In the genomic region with DNA sequence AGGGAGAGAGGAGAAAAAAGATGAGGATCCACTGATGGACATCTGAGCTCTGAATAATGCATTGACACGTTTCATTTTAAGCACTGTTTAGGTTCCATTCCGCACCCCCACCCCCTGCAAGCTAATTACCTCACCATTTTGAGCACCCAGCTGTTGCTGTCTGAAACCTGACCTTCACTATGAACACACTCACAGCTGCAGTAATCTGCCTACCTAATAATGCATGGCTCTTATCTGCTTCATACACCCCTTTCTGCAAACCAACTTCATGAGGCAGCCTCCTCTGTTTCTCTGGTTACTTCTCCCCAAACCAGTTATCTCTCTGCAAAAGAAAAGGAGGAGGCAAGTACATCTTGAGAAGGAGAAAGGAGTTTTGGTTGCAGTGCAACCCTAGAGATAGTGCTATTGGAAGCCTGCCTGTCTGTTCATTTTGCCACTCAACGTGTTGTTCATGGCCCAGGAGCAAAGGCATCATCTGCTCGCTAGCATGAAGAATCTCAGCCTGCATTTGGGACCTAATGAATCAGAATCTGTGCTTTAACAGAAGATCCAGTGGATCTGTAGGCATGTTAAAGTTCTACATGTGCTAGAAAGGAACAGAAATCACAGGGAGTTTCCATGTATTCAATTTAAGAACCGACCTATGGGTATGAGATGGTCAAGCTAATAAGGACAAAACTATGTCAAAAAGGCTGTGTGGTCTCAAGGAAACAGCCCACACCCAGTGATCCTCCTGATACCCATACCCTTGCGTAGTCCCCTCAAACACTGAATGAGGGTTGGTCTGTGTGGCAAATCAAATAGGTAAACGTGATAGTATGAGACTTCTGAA, we compare ENCODE assay signal across 10 cellular contexts.
DNase-seq lines count a peak whose midpoint lies in the region; ATAC-seq and TF ChIP-seq lines count a peak whose summit lies in the region.
"Had no signal": no experiment of that assay in that cellular context is flagged by ENCODE, and none has a peak within 500 bp of the region (broad histone marks: within the 10 kb centered on the region; RNA-seq: fewer than 3 reads in every experiment).

No MANE protein-coding gene starts in this region.

- no peak overlapping the region for H2AFZ ChIP-seq in GM23338

- intact Hi-C loops in lower leg skin (cut with DNase I; ENCODE audit: low total_unique reads): no loop called here
- intact Hi-C loops in CD8-positive, alpha-beta T cell (cut with DNase I, micrococcal nuclease): no loop called here

- DNase-seq in AG04450 (ENCODE audit: low read depth, low spot score): no peak
- peak; percentile 90 to 93 for DNase-seq in SJCRH30
- DNase-seq in GM23338 (ENCODE audit: low spot score): no peak
- no peak for DNase-seq in stimulated activated CD4-positive, alpha-beta T cell treated with anti-CD3 and anti-CD28 coated beads, Interleukin-4, amount 100 ng/mL, for 4 hours
- no peak for DNase-seq in lower leg skin (ENCODE audit: low spot score in 2 of 2)
- DNase-seq in CD8-positive, alpha-beta T cell: no peak
- DNase-seq: natural killer cell had no signal

- no peaks in the 10 kb centered on the region; the same call in 2 of the 3 replicates for H3K9me3 Mint-ChIP-seq in GM23338
- H3K9me3 Mint-ChIP-seq in CD8-positive, alpha-beta T cell: no peaks in the 10 kb centered on the region

- H3K36me3 ChIP-seq in SJCRH30 (no peaks in the 10 kb centered on the region), GM23338 (ENCODE audit: insufficient read depth) (no peaks in the 10 kb centered on the region)
- no peaks in the 10 kb centered on the region for H3K36me3 ChIP-seq in CD8-positive, alpha-beta T cell (ENCODE audit: insufficient read depth, low read length)
- H3K36me3 ChIP-seq: cardiac muscle cell had no signal

- H3K4me1 Mint-ChIP-seq in GM23338: peaks cover 22% of the 10 kb centered on the region
- peaks cover under 1% of the 10 kb centered on the region for H3K4me1 Mint-ChIP-seq in CD8-positive, alpha-beta T cell (ENCODE audit: low read depth)
- H3K4me1 Mint-ChIP-seq: natural killer cell had no signal

- H3K36me3 Mint-ChIP-seq in GM23338 (ENCODE audit: low read depth): peaks cover 14% of the 10 kb centered on the region; the same call in 2 of the 3 replicates
- H3K36me3 Mint-ChIP-seq in CD8-positive, alpha-beta T cell: no peaks in the 10 kb centered on the region
- H3K36me3 Mint-ChIP-seq: natural killer cell had no signal

- 76 to 78% methylated on average over 7 of the region's 7 CpGs for WGBS in lower leg skin, 2 donors

- POLR2A ChIA-PET in AG04450 (lab: Yijun Ruan, JAX): interaction anchor here (0.9 kb wide), 1 partner anchor 14 kb away, joined by 4 read pairs; no protein-coding TSS in a partner anchor
- POLR2A ChIA-PET in CD8-positive, alpha-beta T cell (lab: Charles Lee): no interaction called here

- H3K27me3 ChIP-seq in AG04450 (ENCODE audit: control insufficient read depth, insufficient read depth, low read length): no peaks in the 10 kb centered on the region
- no peaks in the 10 kb centered on the region for H3K27me3 ChIP-seq in SJCRH30
- H3K27me3 ChIP-seq in GM23338 (ENCODE audit: insufficient read depth): no peaks in the 10 kb centered on the region
- H3K27me3 ChIP-seq in CD8-positive, alpha-beta T cell (ENCODE audit: insufficient read depth, low read length): no peaks in the 10 kb centered on the region

- H3K4me2 ChIP-seq in GM23338: no peak overlapping the region

- H3K4me1 ChIP-seq in SJCRH30: peaks cover 57% of the 10 kb centered on the region
- peaks cover 13% of the 10 kb centered on the region; the same call in 1 of the 2 replicates for H3K4me1 ChIP-seq in GM23338 (ENCODE audit: insufficient read depth)
- no peaks in the 10 kb centered on the region for H3K4me1 ChIP-seq in CD8-positive, alpha-beta T cell (ENCODE audit: insufficient read depth, low read length)

- peaks cover 9% of the 10 kb centered on the region; the same call in 1 of the 2 replicates for H4K20me1 ChIP-seq in GM23338 (replicated peaks; ENCODE audit: insufficient read depth)

- CTCF ChIA-PET in AG04450 (lab: Charles Lee): interaction anchor here (0.8 to 1.5 kb wide), 2 partner anchors 13 to 211 kb away, joined by 4 to 6 read pairs; no protein-coding TSS in a partner anchor
- CTCF ChIA-PET in CD8-positive, alpha-beta T cell (lab: Charles Lee): no interaction called here

- H3K9me2 ChIP-seq in GM23338 (ENCODE audit: insufficient read depth): no peaks in the 10 kb centered on the region

- no peak overlapping the region for H3K27ac Mint-ChIP-seq in GM23338
- no peak overlapping the region for H3K27ac Mint-ChIP-seq in CD8-positive, alpha-beta T cell
- H3K27ac Mint-ChIP-seq: natural killer cell had no signal

- no peaks in the 10 kb centered on the region for H3K27me3 Mint-ChIP-seq in GM23338 (ENCODE audit: insufficient read depth, low read depth, poor library complexity)
- no peaks in the 10 kb centered on the region for H3K27me3 Mint-ChIP-seq in CD8-positive, alpha-beta T cell (ENCODE audit: low read depth)

- H3K4me3 Mint-ChIP-seq in GM23338: no peak overlapping the region
- H3K4me3 Mint-ChIP-seq in CD8-positive, alpha-beta T cell: no peak overlapping the region
- H3K4me3 Mint-ChIP-seq: natural killer cell had no signal

- TF ChIP-seq CTCF in AG04450 (IDR thresholded peaks at IDR 0.05; ENCODE audit: low read depth, low read length): no peak
- no peak for TF ChIP-seq CTCF in GM23338 (conservative IDR thresholded peaks at IDR 0.05; ENCODE audit: low read depth in 2 of 2)
- no peak for TF ChIP-seq CTCF in lower leg skin (IDR thresholded peaks at IDR 0.05)
- no peak for TF ChIP-seq CTCF in CD8-positive, alpha-beta T cell (IDR thresholded peaks at IDR 0.05)

- ATAC-seq in GM19351 (IDR thresholded peaks at IDR 0.05; ENCODE audit: unreplicated experiment) (peak; percentile 60), HG03354 (IDR thresholded peaks at IDR 0.05; ENCODE audit: poor library complexity, severe bottlenecking, unreplicated experiment) (peak; percentile 47), GM23338 (no peak)
- no peak for ATAC-seq in CD8-positive, alpha-beta T cell
- ATAC-seq: natural killer cell had no signal

- H3K4me3 ChIP-seq in AG04450 (ENCODE audit: low read depth, low read length) (no peak overlapping the region), SJCRH30 (no peak overlapping the region), GM23338 (no peak overlapping the region), lower leg skin (ENCODE audit: low read depth, poor library complexity, severe bottlenecking) (no peak overlapping the region)
- no peak overlapping the region for H3K4me3 ChIP-seq in CD8-positive, alpha-beta T cell (ENCODE audit: low read depth, low read length)
- H3K4me3 ChIP-seq: cardiac muscle cell had no signal

- no peak for TF ChIP-seq POLR2A in lower leg skin (IDR thresholded peaks at IDR 0.05)

- H3K27ac ChIP-seq in AG04450 (ENCODE audit: low read depth, low read length): peak overlapping the region; percentile 84
- peak overlapping the region; percentile 89 for H3K27ac ChIP-seq in SJCRH30
- H3K27ac ChIP-seq in GM23338 (ENCODE audit: low read depth): no peak overlapping the region
- H3K27ac ChIP-seq in CD8-positive, alpha-beta T cell (ENCODE audit: low read depth, low read length): no peak overlapping the region
- H3K27ac ChIP-seq: cardiac muscle cell had no signal

- H3K79me2 ChIP-seq in GM23338 (replicated peaks; ENCODE audit: insufficient read depth): peaks cover 91% of the 10 kb centered on the region

- no peaks in the 10 kb centered on the region for H3K9me3 ChIP-seq in AG04450 (ENCODE audit: control insufficient read depth, insufficient read depth, low read length)
- H3K9me3 ChIP-seq in SJCRH30 (replicated peaks): no peaks in the 10 kb centered on the region
- no peaks in the 10 kb centered on the region for H3K9me3 ChIP-seq in CD8-positive, alpha-beta T cell (ENCODE audit: low read length)

- no peaks in the 10 kb centered on the region for H3F3A ChIP-seq in GM23338 (replicated peaks; ENCODE audit: low read depth)

TF ChIP-seq in GM23338, 12 proteins besides CTCF, POLR2A, EP300 and RAD21 (continues in another document):
- TF ChIP-seq ZNF331 (CRISPR knock-in tag; IDR thresholded peaks at IDR 0.05; ENCODE audit: low read depth): no peak
- no peak for TF ChIP-seq CREB1 (CRISPR knock-in tag; IDR thresholded peaks at IDR 0.05; ENCODE audit: low read depth)
- TF ChIP-seq, protein P1, sequence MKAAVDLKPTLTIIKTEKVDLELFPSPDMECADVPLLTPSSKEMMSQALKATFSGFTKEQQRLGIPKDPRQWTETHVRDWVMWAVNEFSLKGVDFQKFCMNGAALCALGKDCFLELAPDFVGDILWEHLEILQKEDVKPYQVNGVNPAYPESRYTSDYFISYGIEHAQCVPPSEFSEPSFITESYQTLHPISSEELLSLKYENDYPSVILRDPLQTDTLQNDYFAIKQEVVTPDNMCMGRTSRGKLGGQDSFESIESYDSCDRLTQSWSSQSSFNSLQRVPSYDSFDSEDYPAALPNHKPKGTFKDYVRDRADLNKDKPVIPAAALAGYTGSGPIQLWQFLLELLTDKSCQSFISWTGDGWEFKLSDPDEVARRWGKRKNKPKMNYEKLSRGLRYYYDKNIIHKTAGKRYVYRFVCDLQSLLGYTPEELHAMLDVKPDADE (IDR thresholded peaks at IDR 0.05): no peak

Comparison
In these comparisons a context has a peak if more than half of its experiments do, and no peak if none do; other contexts are left out.
1. DNase-seq: peak in SJCRH30 (2 of 2); none in AG04450 (single experiment), GM23338 (single experiment), stimulated activated CD4-positive, alpha-beta T cell treated with anti-CD3 and anti-CD28 coated beads, Interleukin-4, amount 100 ng/mL, for 4 hours (0 of 2), lower leg skin (0 of 2) and CD8-positive, alpha-beta T cell (0 of 7).
2. H3K27ac ChIP-seq: peak in AG04450 (single experiment) and SJCRH30 (single experiment); none in GM23338 (single experiment) and CD8-positive, alpha-beta T cell (single experiment).
3. ATAC-seq: peak in GM19351 (single experiment) and HG03354 (single experiment); none in GM23338 (single experiment) and CD8-positive, alpha-beta T cell (single experiment).